Comparison of ENCODE assay signal across 22 cellular contexts in the genomic region with DNA sequence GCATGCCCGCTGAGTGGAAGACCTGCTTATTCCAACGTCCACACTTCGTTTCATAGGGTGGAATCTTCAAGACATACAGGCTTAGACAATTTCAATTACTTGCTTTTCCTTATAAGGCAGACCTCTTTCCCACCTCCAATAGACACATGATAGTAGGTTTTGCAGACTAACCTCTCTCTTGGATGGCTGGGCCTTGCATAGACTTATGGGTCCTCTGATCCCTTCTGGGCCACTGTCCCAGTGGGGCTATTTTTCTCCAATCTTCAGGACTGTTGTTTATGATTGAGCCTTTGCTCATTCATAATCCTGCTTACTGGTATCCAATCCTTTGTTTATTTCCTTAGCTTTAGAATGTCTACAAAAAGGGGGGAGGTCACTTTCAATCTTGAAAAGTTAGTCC.
DNase-seq lines count a peak whose midpoint lies in the region; ATAC-seq lines count a peak whose summit lies in the region.
"Had no signal": no experiment of that assay in that cellular context is flagged by ENCODE, and none has a peak within 500 bp of the region (broad histone marks: within the 10 kb centered on the region; RNA-seq: fewer than 3 reads in every experiment).

No MANE protein-coding gene starts in this region.

- intact Hi-C loops in activated T-helper 2 cell treated with anti-CD3 and anti-CD28 coated beads, Interferon-gamma antibody, Interleukin-2, Interleukin-4, amounts not matched to agents 10 μg/mL and 5 μg/mL and 100 μg/mL, durations not matched to agents 14 hours and 24 hours and 36 hours (cut with micrococcal nuclease): loop anchor here (2.0 kb wide), 1 partner anchor 25 kb away; no protein-coding TSS in a partner anchor

- H3K4me1 Mint-ChIP-seq in T-helper 2 cell treated with Interferon-gamma antibody and Interleukin-4, amounts not matched to agents 5 μg/mL and 100 μg/mL, for 36 hours (ENCODE audit: low read depth): peaks cover 56% of the 10 kb centered on the region
- peaks cover 60% of the 10 kb centered on the region for H3K4me1 Mint-ChIP-seq in activated T-helper 2 cell treated with anti-CD3 and anti-CD28 coated beads, Interferon-gamma antibody, Interleukin-2, Interleukin-4, amounts not matched to agents 10 μg/mL and 5 μg/mL and 100 μg/mL, durations not matched to agents 14 hours and 24 hours and 36 hours (ENCODE audit: low read depth)
- H3K4me1 Mint-ChIP-seq in stimulated activated effector memory CD8-positive, alpha-beta T cell treated with anti-CD3 and anti-CD28 coated beads, Interleukin-12 subunit alpha, Interleukin-12 subunit beta, amount 100 ng/mL, for 72 hours: peaks cover 56% of the 10 kb centered on the region

- ATAC-seq in stimulated activated effector memory CD8-positive, alpha-beta T cell treated with anti-CD3 and anti-CD28 coated beads, Interleukin-12 subunit alpha, Interleukin-12 subunit beta, amount 100 ng/mL, for 72 hours: no peak
- no peak for ATAC-seq in HG02763 (IDR thresholded peaks at IDR 0.05; ENCODE audit: unreplicated experiment)
- ATAC-seq: esophagus mucosa, left cardiac atrium, SK-N-SH treated with all-trans-retinoic acid at 6 μM for 48 hours had no signal

- no peak for DNase-seq in T-helper 2 cell treated with Interferon-gamma antibody and Interleukin-4, amounts not matched to agents 5 μg/mL and 100 μg/mL, for 36 hours (ENCODE audit: low spot score)
- DNase-seq in T-helper 2 cell (no peak), D341Med (ENCODE audit: low spot score) (peak; percentile 66), NCI-H1930 (lab: John Stamatoyannopoulos, UW) (no peak), GM19238 (ENCODE audit: insufficient read length, low spot score) (no peak)
- no peak for DNase-seq in activated T-helper 2 cell treated with anti-CD3 and anti-CD28 coated beads, Interferon-gamma antibody, Interleukin-2, Interleukin-4, amounts not matched to agents 10 μg/mL and 5 μg/mL and 100 μg/mL, durations not matched to agents 14 hours and 24 hours and 36 hours (ENCODE audit: low spot score)
- no peak for DNase-seq in stimulated activated effector memory CD8-positive, alpha-beta T cell treated with anti-CD3 and anti-CD28 coated beads, Interleukin-12 subunit alpha, Interleukin-12 subunit beta, amount 100 ng/mL, for 72 hours (ENCODE audit: low spot score in 2 of 2)
- DNase-seq: 8988T; adrenal gland; brain microvascular endothelial cell; DMS53; left cardiac atrium; NCI-H1048; NCI-H187 treated with DMSO at 0.1 percent for 48 hours; spleen; stimulated activated CD4-positive, alpha-beta T cell treated with anti-CD3 and anti-CD28 coated beads, Interleukin-2, amount 100 ng/mL, for 48 hours; stimulated activated naive CD4-positive, alpha-beta T cell; T1000; tibial artery had no signal

- peak overlapping the region; percentile 38 for H3K27ac Mint-ChIP-seq in T-helper 2 cell treated with Interferon-gamma antibody and Interleukin-4, amounts not matched to agents 5 μg/mL and 100 μg/mL, for 36 hours
- peak overlapping the region; percentile 82 for H3K27ac Mint-ChIP-seq in activated T-helper 2 cell treated with anti-CD3 and anti-CD28 coated beads, Interferon-gamma antibody, Interleukin-2, Interleukin-4, amounts not matched to agents 10 μg/mL and 5 μg/mL and 100 μg/mL, durations not matched to agents 14 hours and 24 hours and 36 hours
- H3K27ac Mint-ChIP-seq in stimulated activated effector memory CD8-positive, alpha-beta T cell treated with anti-CD3 and anti-CD28 coated beads, Interleukin-12 subunit alpha, Interleukin-12 subunit beta, amount 100 ng/mL, for 72 hours: peak overlapping the region; percentile 86

- H3K9me3 Mint-ChIP-seq in T-helper 2 cell treated with Interferon-gamma antibody and Interleukin-4, amounts not matched to agents 5 μg/mL and 100 μg/mL, for 36 hours: no peaks in the 10 kb centered on the region
- no peaks in the 10 kb centered on the region for H3K9me3 Mint-ChIP-seq in activated T-helper 2 cell treated with anti-CD3 and anti-CD28 coated beads, Interferon-gamma antibody, Interleukin-2, Interleukin-4, amounts not matched to agents 10 μg/mL and 5 μg/mL and 100 μg/mL, durations not matched to agents 14 hours and 24 hours and 36 hours
- no peaks in the 10 kb centered on the region for H3K9me3 Mint-ChIP-seq in stimulated activated effector memory CD8-positive, alpha-beta T cell treated with anti-CD3 and anti-CD28 coated beads, Interleukin-12 subunit alpha, Interleukin-12 subunit beta, amount 100 ng/mL, for 72 hours

- H3K4me3 Mint-ChIP-seq in T-helper 2 cell treated with Interferon-gamma antibody and Interleukin-4, amounts not matched to agents 5 μg/mL and 100 μg/mL, for 36 hours: peak overlapping the region; percentile 50
- H3K4me3 Mint-ChIP-seq in activated T-helper 2 cell treated with anti-CD3 and anti-CD28 coated beads, Interferon-gamma antibody, Interleukin-2, Interleukin-4, amounts not matched to agents 10 μg/mL and 5 μg/mL and 100 μg/mL, durations not matched to agents 14 hours and 24 hours and 36 hours (ENCODE audit: low read depth): peak overlapping the region; percentile 0
- peak overlapping the region; percentile 66 for H3K4me3 Mint-ChIP-seq in stimulated activated effector memory CD8-positive, alpha-beta T cell treated with anti-CD3 and anti-CD28 coated beads, Interleukin-12 subunit alpha, Interleukin-12 subunit beta, amount 100 ng/mL, for 72 hours

- H3K36me3 Mint-ChIP-seq in T-helper 2 cell treated with Interferon-gamma antibody and Interleukin-4, amounts not matched to agents 5 μg/mL and 100 μg/mL, for 36 hours (ENCODE audit: low read depth): peaks cover 15% of the 10 kb centered on the region
- H3K36me3 Mint-ChIP-seq in activated T-helper 2 cell treated with anti-CD3 and anti-CD28 coated beads, Interferon-gamma antibody, Interleukin-2, Interleukin-4, amounts not matched to agents 10 μg/mL and 5 μg/mL and 100 μg/mL, durations not matched to agents 14 hours and 24 hours and 36 hours (ENCODE audit: low read depth): peaks cover 17% of the 10 kb centered on the region
- peaks cover 10% of the 10 kb centered on the region for H3K36me3 Mint-ChIP-seq in stimulated activated effector memory CD8-positive, alpha-beta T cell treated with anti-CD3 and anti-CD28 coated beads, Interleukin-12 subunit alpha, Interleukin-12 subunit beta, amount 100 ng/mL, for 72 hours

- H3K27me3 Mint-ChIP-seq in T-helper 2 cell treated with Interferon-gamma antibody and Interleukin-4, amounts not matched to agents 5 μg/mL and 100 μg/mL, for 36 hours (ENCODE audit: low read depth): no peaks in the 10 kb centered on the region
- no peaks in the 10 kb centered on the region for H3K27me3 Mint-ChIP-seq in activated T-helper 2 cell treated with anti-CD3 and anti-CD28 coated beads, Interferon-gamma antibody, Interleukin-2, Interleukin-4, amounts not matched to agents 10 μg/mL and 5 μg/mL and 100 μg/mL, durations not matched to agents 14 hours and 24 hours and 36 hours (ENCODE audit: low read depth)

Comparison
In these comparisons a context has a peak if more than half of its experiments do, and no peak if none do; other contexts are left out.
1. H3K4me3 Mint-ChIP-seq: peak in every context shown above with its lines; median percentile 66 in stimulated activated effector memory CD8-positive, alpha-beta T cell treated with anti-CD3 and anti-CD28 coated beads, Interleukin-12 subunit alpha, Interleukin-12 subunit beta, amount 100 ng/mL, for 72 hours; 50 in T-helper 2 cell treated with Interferon-gamma antibody and Interleukin-4, amounts not matched to agents 5 μg/mL and 100 μg/mL, for 36 hours; 0 in activated T-helper 2 cell treated with anti-CD3 and anti-CD28 coated beads, Interferon-gamma antibody, Interleukin-2, Interleukin-4, amounts not matched to agents 10 μg/mL and 5 μg/mL and 100 μg/mL, durations not matched to agents 14 hours and 24 hours and 36 hours.